Comparison of ENCODE assay signal across 8 cellular contexts in genomic region chr6:147285087-147285855, GRCh38.
DNase-seq lines count a peak whose midpoint lies in the region; ATAC-seq, FAIRE-seq and TF ChIP-seq lines count a peak whose summit lies in the region.

No MANE protein-coding gene starts in this region.

- FAIRE-seq in TTC549 (lab: Jason Lieb, UNC) = peak; percentile 82

- DNase-seq in D341Med (ENCODE audit: low spot score) = peak; percentile 29
- peak in 1 of 2 donors; percentile 31 for DNase-seq in foreskin keratinocyte
- peak; percentile 6 for DNase-seq in retina
- DNase-seq in posterior vena cava (ENCODE audit: low spot score) = no peak
- no peak for DNase-seq in DMS79 treated with DMSO at 0.1 percent for 48 hours (lab: John Stamatoyannopoulos, UW)

- peaks cover 10% of the 10 kb centered on the region for H3K4me1 ChIP-seq in foreskin keratinocyte

- ATAC-seq in GM19395 (IDR thresholded peaks at IDR 0.05; ENCODE audit: unreplicated experiment) = peak; percentile 68
- ATAC-seq in foreskin keratinocyte = peak; percentile 20

- no peak for TF ChIP-seq EP300 in Ishikawa (IDR thresholded peaks at IDR 0.05; ENCODE audit: borderline replicate concordance)

- intact Hi-C loops in posterior vena cava (cut with DNase I) = loop anchor here in 1 of 2 donors (10.0 kb wide), 1 partner anchor 430 kb away; no protein-coding TSS in a partner anchor

- TF ChIP-seq RAD21 in Ishikawa (IDR thresholded peaks at IDR 0.05; ENCODE audit: low read depth) = peak; percentile 51

- H3K27me3 ChIP-seq in foreskin keratinocyte = no peaks in the 10 kb centered on the region

- TF ChIP-seq CTCF in foreskin keratinocyte (conservative IDR thresholded peaks at IDR 0.05) = peak; percentile 69

- no peak overlapping the region for H3K27ac ChIP-seq in foreskin keratinocyte

TF ChIP-seq in Ishikawa, 13 proteins besides CTCF, POLR2A, EP300 and RAD21:
- TF ChIP-seq TEAD4 (IDR thresholded peaks at IDR 0.05) (no peak), REST (IDR thresholded peaks at IDR 0.05; ENCODE audit: low read depth) (no peak), CEBPB (IDR thresholded peaks at IDR 0.05) (no peak), MAX (IDR thresholded peaks at IDR 0.05) (no peak), TCF12 (IDR thresholded peaks at IDR 0.05; ENCODE audit: low read depth) (no peak), ZBTB7A (IDR thresholded peaks at IDR 0.05; ENCODE audit: low read depth) (no peak), NFIC (IDR thresholded peaks at IDR 0.05) (no peak), CREB1 (IDR thresholded peaks at IDR 0.05; ENCODE audit: low read depth) (no peak), FOXM1 (IDR thresholded peaks at IDR 0.05; ENCODE audit: borderline replicate concordance, low read depth) (no peak), EGR1 (IDR thresholded peaks at IDR 0.05) (no peak), USF1 (IDR thresholded peaks at IDR 0.05) (no peak), TAF1 (IDR thresholded peaks at IDR 0.05; ENCODE audit: low read depth) (no peak), YY1 (IDR thresholded peaks at IDR 0.05; ENCODE audit: low read depth) (no peak)

Comparison
In these comparisons a context has a peak if more than half of its experiments do, and no peak if none do; other contexts are left out.
1. DNase-seq: peak in D341Med (single experiment) and retina (single experiment); none in posterior vena cava (single experiment) and DMS79 treated with DMSO at 0.1 percent for 48 hours (single experiment).